Comparison of ENCODE assay signal across 26 cellular contexts in the genomic region with DNA sequence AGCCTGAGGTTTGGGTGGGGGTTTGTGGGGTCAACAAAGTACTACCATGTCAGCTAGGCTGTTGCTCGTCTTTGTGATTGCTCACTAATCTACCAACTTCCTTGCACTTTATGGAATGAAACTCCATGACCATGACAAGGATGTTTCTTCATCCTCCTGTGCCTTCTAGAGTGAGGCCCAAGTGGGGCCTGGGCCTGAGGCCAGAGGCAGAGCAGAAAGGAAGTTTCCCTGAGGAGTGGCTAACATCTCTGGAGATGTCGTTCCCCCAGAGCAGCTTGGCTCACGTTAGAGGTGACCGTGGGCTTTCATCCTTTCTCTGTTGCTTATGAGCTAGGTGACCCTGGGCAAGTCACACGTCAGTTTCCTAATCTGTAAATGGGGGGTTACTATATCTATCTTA. TPM values are rescaled to one million over a fixed set of nuclear protein-coding genes. Genes with fewer than 3 reads are reported as not detected.
DNase-seq lines count a peak whose midpoint lies in the region; ATAC-seq and TF ChIP-seq lines count a peak whose summit lies in the region.
"Had no signal": no experiment of that assay in that cellular context is flagged by ENCODE, and none has a peak within 500 bp of the region (broad histone marks: within the 10 kb centered on the region; RNA-seq: fewer than 3 reads in every experiment).

No MANE protein-coding gene starts in this region.

- no peak overlapping the region for H4K5ac ChIP-seq in mesendoderm (ENCODE audit: low read length)

- H2BK120ac ChIP-seq in mesendoderm (ENCODE audit: low read depth, low read length): no peak overlapping the region

- DNase-seq in MV-4-11 (lab: John Stamatoyannopoulos, UW): peak; percentile 12
- no peak for DNase-seq in left lung
- no peak for DNase-seq in mesendoderm
- no peak for DNase-seq in upper lobe of right lung
- no peak for DNase-seq in amygdala (lab: John Stamatoyannopoulos, UW)
- DNase-seq in globus pallidus (ENCODE audit: low spot score): no peak
- no peak for DNase-seq in AML-193 (lab: John Stamatoyannopoulos, UW)
- DNase-seq: BE2C; C1 segment of cervical spinal cord; CD4-positive, alpha-beta memory T cell; CD4-positive, CD25-positive, alpha-beta regulatory T cell; CD8-positive, alpha-beta memory T cell; COR-L47; DMS 273 treated with DMSO at 0.1 percent for 48 hours; DMS153; DMS53; DMS79; DND-41; EL; GDM1 had no signal

- H3K18ac ChIP-seq in mesendoderm (ENCODE audit: low read length): no peak overlapping the region

- H3K36me3 ChIP-seq in left lung (no peaks in the 10 kb centered on the region), mesendoderm (ENCODE audit: control insufficient read depth, insufficient read depth, low read length) (no peaks in the 10 kb centered on the region), upper lobe of right lung (no peaks in the 10 kb centered on the region)
- H3K36me3 ChIP-seq: BE2C, BLaER1 had no signal

- H3K79me2 ChIP-seq in mesendoderm (ENCODE audit: control insufficient read depth, insufficient read depth, low read length): no peaks in the 10 kb centered on the region

- H3K27me3 ChIP-seq in left lung (peaks cover 0 to 14% of the 10 kb centered on the region in 2 donors), mesendoderm (ENCODE audit: insufficient read depth, low read length, poor library complexity) (no peaks in the 10 kb centered on the region), upper lobe of right lung (no peaks in the 10 kb centered on the region)
- H3K27me3 ChIP-seq: BE2C, BLaER1 had no signal

- no peak overlapping the region for H3K9ac ChIP-seq in mesendoderm (ENCODE audit: low read length)
- H3K9ac ChIP-seq: BLaER1 had no signal

- TF ChIP-seq CTCF in left lung (IDR thresholded peaks at IDR 0.05) (no peak), upper lobe of right lung (IDR thresholded peaks at IDR 0.05) (no peak)

- H3K27ac ChIP-seq in left lung (no peak overlapping the region), mesendoderm (ENCODE audit: low read depth, low read length) (no peak overlapping the region), upper lobe of right lung (no peak overlapping the region)
- H3K27ac ChIP-seq: 22Rv1, A549, BLaER1 had no signal

- H4K8ac ChIP-seq in mesendoderm (ENCODE audit: low read depth, low read length): no peak overlapping the region

- H3K4me2 ChIP-seq in mesendoderm (ENCODE audit: low read length): no peak overlapping the region
- H3K4me2 ChIP-seq: A549, BLaER1 had no signal

- peak overlapping the region; percentile 69 for H3K23ac ChIP-seq in mesendoderm (ENCODE audit: low read length)

- no peak overlapping the region for H3K4me3 ChIP-seq in left lung
- H3K4me3 ChIP-seq in mesendoderm (ENCODE audit: low read length): no peak overlapping the region
- H3K4me3 ChIP-seq in upper lobe of right lung: no peak overlapping the region
- H3K4me3 ChIP-seq: A549, BLaER1, GM12878 had no signal

- H3K79me1 ChIP-seq in mesendoderm (ENCODE audit: low read length): no peaks in the 10 kb centered on the region

- intact Hi-C loops in left lung (cut with DNase I) (no loop called here), upper lobe of right lung (cut with DNase I) (no loop called here)

- no CpG with 5 or more reads among the region's 5 CpGs for WGBS in mesendoderm (ENCODE audit: extremely low coverage, insufficient coverage, low lambda C conversion rate)

- H3K4ac ChIP-seq in mesendoderm (ENCODE audit: low read depth, low read length): no peak overlapping the region

- H3K9me3 ChIP-seq in left lung (no peaks in the 10 kb centered on the region), upper lobe of right lung (no peaks in the 10 kb centered on the region)
- H3K9me3 ChIP-seq: A549, BE2C, BLaER1 had no signal

- H2BK5ac ChIP-seq in mesendoderm (ENCODE audit: low read length): no peak overlapping the region

- no peak overlapping the region for H2BK15ac ChIP-seq in mesendoderm (replicated peaks; ENCODE audit: low read depth)

- no peak overlapping the region for H3K56ac ChIP-seq in mesendoderm (ENCODE audit: low read length)

- H3K4me1 ChIP-seq in left lung (no peaks in the 10 kb centered on the region), mesendoderm (ENCODE audit: control insufficient read depth, low read depth, low read length) (peaks cover 12% of the 10 kb centered on the region), upper lobe of right lung (no peaks in the 10 kb centered on the region)
- H3K4me1 ChIP-seq: A549, BE2C, BLaER1 had no signal

- H2AK5ac ChIP-seq in mesendoderm (ENCODE audit: low read length): no peak overlapping the region

- peak; percentile 40 for ATAC-seq in left lung
- peak; percentile 39 for ATAC-seq in upper lobe of right lung
- ATAC-seq: A549, GM12878 had no signal

RNA-seq across cellular contexts. Expression of a gene that starts 41.0 kb away (rescaled TPM):
- total RNA-seq in left lung: 10 to 100 TPM; 40.7 to 42.0 TPM
- 1.6 TPM for polyA plus RNA-seq in mesendoderm (2013, experiment 1 of 2)
- polyA plus RNA-seq in mesendoderm (2013, experiment 2 of 2): 2.3 TPM
- 89.2 TPM for total RNA-seq in upper lobe of right lung
- total RNA-seq: CD4-positive, alpha-beta memory T cell; CD4-positive, CD25-positive, alpha-beta regulatory T cell; CD8-positive, alpha-beta memory T cell; G401; GM12878 had no signal
- polyA plus RNA-seq: CD14-positive monocyte; CD4-positive, alpha-beta memory T cell; CD4-positive, CD25-positive, alpha-beta regulatory T cell; CD8-positive, alpha-beta memory T cell had no signal
